In genomic region chr16:14268073-14268472, GRCh38 we compare ENCODE assay signal across 31 cellular contexts.
"Had no signal": no experiment of that assay in that cellular context is flagged by ENCODE, and none has a peak within 500 bp of the region (broad histone marks: within the 10 kb centered on the region; RNA-seq: fewer than 3 reads in every experiment).

No MANE protein-coding gene starts in this region.

- DNase-seq: activated B cell treated with CpG ODN at 0.5 μM for 24 hours; activated CD4-positive, alpha-beta memory T cell treated with anti-CD3 and anti-CD28 coated beads for 36 hours; activated CD4-positive, alpha-beta T cell treated with anti-CD3 and anti-CD28 coated beads for 4 hours; activated CD4-positive, alpha-beta T cell treated with anti-CD3 and anti-CD28 coated beads, Interleukin-2, amount 10 ng/mL, durations not matched to agents 24 days and 14 days; activated CD4-positive, alpha-beta T cell treated with anti-CD3 and anti-CD28 coated beads, Interleukin-2, amount 50 U/mL, for 1 hour; activated CD4-positive, alpha-beta T cell treated with anti-CD3 and anti-CD28 coated beads, Interleukin-2, amount 50 U/mL, for 4 hours; activated CD4-positive, CD25-positive, alpha-beta regulatory T cell treated with anti-CD3 and anti-CD28 coated beads, Interleukin-2, amount 50 U/mL, for 72 hours; activated CD8-positive, alpha-beta memory T cell treated with anti-CD3 and anti-CD28 coated beads for 24 hours; activated CD8-positive, alpha-beta memory T cell treated with anti-CD3 and anti-CD28 coated beads, Interleukin-2, amount 10 ng/mL, durations not matched to agents 7 days and 5 days; activated CD8-positive, alpha-beta memory T cell treated with anti-CD3 and anti-CD28 coated beads, Interleukin-2, amount 50 U/mL, for 48 hours; activated CD8-positive, alpha-beta T cell treated with anti-CD3 and anti-CD28 coated beads for 36 hours; activated effector memory CD4-positive, alpha-beta T cell treated with Interleukin-2 at 50 U/mL for 16 hours; activated gamma-delta T cell; activated naive CD4-positive, alpha-beta T cell treated with anti-CD3 and anti-CD28 coated beads, Interleukin-2, amount 10 ng/mL, durations not matched to agents 7 days and 5 days; activated naive CD4-positive, alpha-beta T cell treated with Interleukin-2 at 50 U/mL for 16 hours; activated naive CD8-positive, alpha-beta T cell treated with anti-CD3 and anti-CD28 coated beads, Interleukin-2, amount 10 ng/mL, durations not matched to agents 7 days and 5 days; activated naive CD8-positive, alpha-beta T cell treated with anti-CD3 and anti-CD28 coated beads, Interleukin-2, amount 50 U/mL, for 24 hours; activated T-cell treated with anti-CD3 and anti-CD28 coated beads, Interleukin-2, amount 50 U/mL, for 24 hours; activated T-cell treated with anti-CD3 and anti-CD28 coated beads, Interleukin-2, amount 50 U/mL, for 48 hours; amygdala; anterior cingulate cortex; caudate nucleus; cerebellar nuclear complex; T-helper 1 cell; T-helper 2 cell; T-helper 9 cell had no signal

- H3K4me1 ChIP-seq: ascending aorta had no signal

- H3K27me3 ChIP-seq: ascending aorta, cardiac muscle cell had no signal

- FAIRE-seq: bronchial epithelial cell, TTC549 had no signal

- H3K9me3 ChIP-seq: ascending aorta had no signal

- H3K27ac ChIP-seq: ascending aorta, cardiac muscle cell, VCaP had no signal

- ATAC-seq: activated CD8-positive, alpha-beta memory T cell treated with anti-CD3 and anti-CD28 coated beads, Interleukin-2, amount 10 ng/mL, durations not matched to agents 7 days and 5 days; activated CD8-positive, alpha-beta T cell treated with anti-CD3 and anti-CD28 coated beads for 36 hours; activated naive CD8-positive, alpha-beta T cell treated with anti-CD3 and anti-CD28 coated beads, Interleukin-2, amount 50 U/mL, for 24 hours had no signal

- H3K4me3 ChIP-seq: ascending aorta, cardiac muscle cell had no signal
